In the genomic region with DNA sequence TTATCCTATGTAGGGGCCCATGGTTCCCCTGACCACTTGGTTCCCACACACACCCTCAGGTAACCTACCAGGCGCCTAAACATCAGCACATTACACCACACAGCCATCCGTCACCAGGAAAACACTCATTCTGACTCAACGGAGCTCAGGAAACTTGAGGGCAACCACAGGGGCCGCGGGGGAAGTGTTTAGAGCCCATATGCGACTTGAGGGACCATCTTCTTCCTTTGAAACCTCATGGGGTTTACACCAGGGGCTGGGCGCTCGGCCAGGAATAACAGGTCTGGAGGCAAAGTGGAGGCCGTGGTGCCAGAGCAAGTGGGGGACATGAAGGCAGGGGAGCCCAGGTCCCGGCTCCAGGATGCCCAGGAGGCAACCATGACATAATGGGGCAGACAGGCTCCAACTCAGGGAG, we compare ENCODE assay signal across 9 cellular contexts. TPM values are rescaled to one million over a fixed set of nuclear protein-coding genes. Genes with fewer than 3 reads are reported as not detected.
DNase-seq lines count a peak whose midpoint lies in the region; ATAC-seq lines count a peak whose summit lies in the region.
"Had no signal": no experiment of that assay in that cellular context is flagged by ENCODE, and none has a peak within 500 bp of the region (broad histone marks: within the 10 kb centered on the region; RNA-seq: fewer than 3 reads in every experiment).

No MANE protein-coding gene starts in this region.

- peak; percentile 71 to 86 for ATAC-seq in activated naive CD4-positive, alpha-beta T cell treated with anti-CD3 and anti-CD28 coated beads, Interleukin-2, amount 50 U/mL, for 72 hours
- ATAC-seq in HG03159 (IDR thresholded peaks at IDR 0.05; ENCODE audit: unreplicated experiment), result no peak

- peak overlapping the region; percentile 61 for H3K27ac ChIP-seq in muscle layer of colon (ENCODE audit: low read depth, low read length)
- H3K27ac ChIP-seq: cardiac muscle cell had no signal

- no peaks in the 10 kb centered on the region for H3K9me3 Mint-ChIP-seq in activated naive CD4-positive, alpha-beta T cell treated with anti-CD3 and anti-CD28 coated beads, Interleukin-2, amount 50 U/mL, for 72 hours

- no peaks in the 10 kb centered on the region for H3K27me3 ChIP-seq in muscle layer of colon (ENCODE audit: control insufficient read depth in 1 of 2, insufficient read depth in 2 of 2, low read length in 2 of 2)

- peak overlapping the region; percentile 50 to 62 for H3K27ac Mint-ChIP-seq in activated naive CD4-positive, alpha-beta T cell treated with anti-CD3 and anti-CD28 coated beads, Interleukin-2, amount 50 U/mL, for 72 hours

- H3K4me1 ChIP-seq in muscle layer of colon (ENCODE audit: insufficient read depth, low read length), result peaks cover 45% of the 10 kb centered on the region

- no peaks in the 10 kb centered on the region for H3K36me3 ChIP-seq in muscle layer of colon (ENCODE audit: insufficient read depth, low read length)
- H3K36me3 ChIP-seq: cardiac muscle cell had no signal

- H3K36me3 Mint-ChIP-seq in activated naive CD4-positive, alpha-beta T cell treated with anti-CD3 and anti-CD28 coated beads, Interleukin-2, amount 50 U/mL, for 72 hours, result no peaks in the 10 kb centered on the region

- peak overlapping the region; percentile 49 for H3K9ac ChIP-seq in muscle layer of colon (ENCODE audit: low read length)

- no peaks in the 10 kb centered on the region for H3K9me3 ChIP-seq in muscle layer of colon (ENCODE audit: low read length)

- DNase-seq in HCEC 1CT (peak; percentile 91), SW480 (ENCODE audit: low spot score) (peak; percentile 72), RPMI8226 (no peak), islet precursor cell (no peak)
- peak; percentile 73 to 88 for DNase-seq in activated naive CD4-positive, alpha-beta T cell treated with anti-CD3 and anti-CD28 coated beads, Interleukin-2, amount 50 U/mL, for 72 hours (ENCODE audit: low spot score in 2 of 2)
- DNase-seq in stimulated activated naive CD4-positive, alpha-beta T cell treated with Interleukin-2 at 50 U/mL for 16 hours (lab: John Stamatoyannopoulos, UW), result peak; percentile 80

- peak overlapping the region; percentile 70 to 99 for H3K4me3 ChIP-seq in muscle layer of colon (ENCODE audit: low read depth in 1 of 2, low read length in 2 of 2)

RNA-seq across cellular contexts. Expression of a gene that starts 1.5 kb away (rescaled TPM):
- 10 to 100 TPM in 1 of 2 donors, 1 to 10 TPM in 1; 8.8 to 14.0 TPM for total RNA-seq in activated naive CD4-positive, alpha-beta T cell treated with anti-CD3 and anti-CD28 coated beads, Interleukin-2, amount 50 U/mL, for 72 hours

RNA-seq across cellular contexts. Expression of a gene that starts 20.6 kb away (rescaled TPM):
- total RNA-seq in activated naive CD4-positive, alpha-beta T cell treated with anti-CD3 and anti-CD28 coated beads, Interleukin-2, amount 50 U/mL, for 72 hours, result 10 to 100 TPM; 17.3 to 18.1 TPM

RNA-seq across cellular contexts. Expression of a gene that starts 34.6 kb away (rescaled TPM):
- 10 to 100 TPM; 91.8 to 97.9 TPM for total RNA-seq in activated naive CD4-positive, alpha-beta T cell treated with anti-CD3 and anti-CD28 coated beads, Interleukin-2, amount 50 U/mL, for 72 hours

RNA-seq across cellular contexts. Expression of a gene that starts 34.7 kb away (rescaled TPM):
- total RNA-seq in activated naive CD4-positive, alpha-beta T cell treated with anti-CD3 and anti-CD28 coated beads, Interleukin-2, amount 50 U/mL, for 72 hours, result 1 to 10 TPM; 3.7 to 7.5 TPM

RNA-seq across cellular contexts. Expression of a gene that starts 50.4 kb away (rescaled TPM):
- total RNA-seq in activated naive CD4-positive, alpha-beta T cell treated with anti-CD3 and anti-CD28 coated beads, Interleukin-2, amount 50 U/mL, for 72 hours, result under 1 TPM in 1 of 2 donors, not detected in 1; 0.95 TPM

Comparison
In these comparisons a context has a peak if more than half of its experiments do, and no peak if none do; other contexts are left out.
1. DNase-seq: peak in HCEC 1CT (single experiment), SW480 (single experiment), activated naive CD4-positive, alpha-beta T cell treated with anti-CD3 and anti-CD28 coated beads, Interleukin-2, amount 50 U/mL, for 72 hours (2 of 2) and stimulated activated naive CD4-positive, alpha-beta T cell treated with Interleukin-2 at 50 U/mL for 16 hours (single experiment); none in RPMI8226 (single experiment) and islet precursor cell (single experiment).